ENCODE assay signal across 8 cellular contexts in the genomic region with DNA sequence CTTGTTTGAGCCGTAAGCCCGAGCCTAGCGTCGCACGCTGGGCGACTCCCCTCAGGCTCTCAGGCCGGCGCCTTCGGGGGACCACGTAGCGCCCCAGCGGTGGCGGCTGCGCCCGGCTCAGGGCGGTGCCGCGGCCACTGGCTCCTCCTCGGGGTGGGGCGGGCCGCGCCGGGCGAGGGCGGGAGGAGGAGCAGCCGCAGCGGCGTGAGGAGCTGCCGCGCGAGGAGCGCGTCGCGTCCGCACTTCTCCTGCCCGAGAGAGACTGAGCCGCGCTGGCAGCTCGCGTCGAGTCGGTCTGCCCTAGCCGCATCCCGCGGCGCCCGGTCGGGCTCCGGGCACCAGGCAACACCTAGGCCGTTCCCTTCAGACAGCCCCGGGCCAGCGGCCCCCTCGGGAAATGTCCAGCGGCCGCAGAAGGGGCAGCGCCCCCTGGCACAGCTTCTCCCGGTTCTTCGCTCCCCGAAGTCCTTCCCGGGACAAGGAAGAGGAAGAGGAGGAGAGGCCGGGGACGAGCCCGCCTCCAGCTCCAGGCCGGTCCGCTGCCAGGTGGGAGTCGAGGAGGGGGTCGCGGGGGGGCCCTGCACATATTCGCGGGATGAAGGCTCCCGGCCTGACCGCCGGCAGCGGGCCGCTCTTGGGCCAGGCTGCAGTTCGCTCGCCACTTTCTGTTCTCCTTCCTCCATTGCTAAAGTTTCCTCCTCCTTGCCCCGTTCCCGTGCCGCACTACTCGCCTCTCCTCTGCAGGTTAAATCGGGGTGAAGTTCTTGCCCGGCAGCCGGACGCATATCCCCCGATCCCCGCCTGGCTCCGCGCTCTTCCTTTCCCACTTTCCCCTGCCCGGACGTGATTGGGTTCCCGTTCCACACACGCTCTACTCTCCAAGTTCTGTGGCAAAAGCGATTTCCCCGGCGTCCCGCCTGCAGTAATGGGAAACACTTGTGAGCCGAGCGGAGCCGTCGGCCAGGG.
A peak's percentile ranks its signal among the peaks of the same experiment; 100 is the strongest.
DNase-seq lines count a peak whose midpoint lies in the region; ATAC-seq lines count a peak whose summit lies in the region.

A gene (plus strand): TSS at position 202 of the 966 bp plus-strand sequence. CDS start 196 bp downstream, at position 398.

- DNase-seq in CD1c-positive myeloid dendritic cell (ENCODE audit: extremely low spot score) (peak; percentile 92), NCI-H82 (lab: John Stamatoyannopoulos, UW) (peak; percentile 93), medulla oblongata (ENCODE audit: extremely low spot score) (peak; percentile 90)
- peak; percentile 35 to 74 for DNase-seq in activated CD8-positive, alpha-beta memory T cell treated with anti-CD3 and anti-CD28 coated beads for 1 hour (ENCODE audit: extremely low read depth in 1 of 2, low read depth in 1 of 2)
- DNase-seq in effector CD8-positive, alpha-beta T cell (lab: John Stamatoyannopoulos, UW) = peak; percentile 63
- DNase-seq in stimulated activated CD4-positive, alpha-beta T cell treated with anti-CD3 and anti-CD28 coated beads, TNF-alpha, amount 100 ng/mL, for 48 hours (ENCODE audit: low read depth in 3 of 3) = peak; percentile 66 to 78 (median 69)

- peak; percentile 99 for ATAC-seq in GM19328 (IDR thresholded peaks at IDR 0.05; ENCODE audit: unreplicated experiment)
- peak; percentile 97 for ATAC-seq in HG03460 (IDR thresholded peaks at IDR 0.05; ENCODE audit: unreplicated experiment)

Comparison
In these comparisons a context has a peak if more than half of its experiments do, and no peak if none do; other contexts are left out.
1. Peak in every context shown above with its lines: DNase-seq and ATAC-seq.